In the genomic region with DNA sequence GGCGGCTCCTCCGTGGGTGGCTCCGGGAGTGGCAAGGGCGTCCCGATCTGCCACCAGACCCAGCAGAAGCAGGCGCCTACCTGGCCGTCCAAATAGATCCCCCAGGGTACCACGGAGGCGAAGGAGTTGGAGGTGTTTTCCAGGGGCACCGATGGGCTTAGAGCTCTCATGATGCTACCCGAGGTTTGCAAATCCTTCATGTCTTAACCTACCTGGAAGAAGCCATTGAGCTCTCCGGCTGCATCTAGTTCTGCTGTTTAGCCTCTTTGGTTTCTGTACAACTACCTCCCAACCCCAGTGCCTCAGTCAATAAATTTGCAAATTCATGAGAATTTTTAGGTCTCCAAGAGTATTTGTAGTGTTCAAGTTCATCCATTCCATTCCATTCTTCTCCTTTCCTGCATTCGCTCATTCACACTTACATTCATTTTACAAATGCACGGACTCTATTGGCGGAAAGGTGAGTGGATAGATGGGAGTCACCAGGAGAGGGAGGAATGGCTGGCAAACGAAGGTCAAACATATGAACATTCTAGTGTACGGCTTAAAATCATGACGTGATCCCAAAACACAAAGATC, we compare ENCODE assay signal across 8 cellular contexts. TPM values are rescaled to one million over a fixed set of nuclear protein-coding genes. Genes with fewer than 3 reads are reported as not detected.
A peak's percentile ranks its signal among the peaks of the same experiment; 100 is the strongest.
DNase-seq lines count a peak whose midpoint lies in the region; ATAC-seq and TF ChIP-seq lines count a peak whose summit lies in the region.

No MANE protein-coding gene starts in this region.

- no peak overlapping the region for H3K9ac ChIP-seq in mucosa of rectum (ENCODE audit: low read depth in 1 of 2, low read length in 2 of 2)

- H3K4me1 Mint-ChIP-seq in stimulated activated naive CD8-positive, alpha-beta T cell treated with anti-CD3 and anti-CD28 coated beads, Interleukin-15, Interleukin-2, amounts not matched to agents 100 ng/mL and 50 ng/mL, for 24 hours (ENCODE audit: low read depth), result peaks cover 28% of the 10 kb centered on the region
- H3K4me1 Mint-ChIP-seq in MCF 10A (ENCODE audit: insufficient read depth, unreplicated experiment), result peaks cover 5% of the 10 kb centered on the region

- H3K36me3 ChIP-seq in mucosa of rectum (ENCODE audit: control insufficient read depth in 2 of 2, insufficient read depth in 2 of 2, low read length in 2 of 2), result no peaks in the 10 kb centered on the region

- TF ChIP-seq CTCF in MCF 10A (IDR thresholded peaks at IDR 0.05; ENCODE audit: unreplicated experiment) (no peak), GM20000 (IDR thresholded peaks at IDR 0.05; ENCODE audit: extremely low read depth, missing control alignments) (no peak)

- H3K27ac Mint-ChIP-seq in stimulated activated naive CD8-positive, alpha-beta T cell treated with anti-CD3 and anti-CD28 coated beads, Interleukin-15, Interleukin-2, amounts not matched to agents 100 ng/mL and 50 ng/mL, for 24 hours, result peak overlapping the region; percentile 38
- H3K27ac Mint-ChIP-seq in MCF 10A (ENCODE audit: low read depth, unreplicated experiment), result no peak overlapping the region

- H3K4me3 Mint-ChIP-seq in stimulated activated naive CD8-positive, alpha-beta T cell treated with anti-CD3 and anti-CD28 coated beads, Interleukin-15, Interleukin-2, amounts not matched to agents 100 ng/mL and 50 ng/mL, for 24 hours, result peak overlapping the region; percentile 69
- peak overlapping the region; percentile 64 for H3K4me3 Mint-ChIP-seq in MCF 10A (ENCODE audit: unreplicated experiment)

- H3K36me3 Mint-ChIP-seq in stimulated activated naive CD8-positive, alpha-beta T cell treated with anti-CD3 and anti-CD28 coated beads, Interleukin-15, Interleukin-2, amounts not matched to agents 100 ng/mL and 50 ng/mL, for 24 hours (ENCODE audit: low read depth), result no peaks in the 10 kb centered on the region
- H3K36me3 Mint-ChIP-seq in MCF 10A (ENCODE audit: insufficient read depth, unreplicated experiment), result no peaks in the 10 kb centered on the region

- H3K9me3 Mint-ChIP-seq in stimulated activated naive CD8-positive, alpha-beta T cell treated with anti-CD3 and anti-CD28 coated beads, Interleukin-15, Interleukin-2, amounts not matched to agents 100 ng/mL and 50 ng/mL, for 24 hours, result no peaks in the 10 kb centered on the region
- no peaks in the 10 kb centered on the region for H3K9me3 Mint-ChIP-seq in MCF 10A (ENCODE audit: unreplicated experiment)

- POLR2A ChIA-PET in MCF 10A (lab: Yijun Ruan, JAX), result interaction anchor here (1.0 to 1.6 kb wide), 4 partner anchors 8 to 336 kb away, joined by 3 to 5 read pairs (median 4); a partner anchor contains a TSS

- peaks cover 74% of the 10 kb centered on the region for H3K27me3 Mint-ChIP-seq in stimulated activated naive CD8-positive, alpha-beta T cell treated with anti-CD3 and anti-CD28 coated beads, Interleukin-15, Interleukin-2, amounts not matched to agents 100 ng/mL and 50 ng/mL, for 24 hours
- H3K27me3 Mint-ChIP-seq in MCF 10A (ENCODE audit: insufficient read depth, unreplicated experiment), result peaks cover 80% of the 10 kb centered on the region

- DNase-seq in stimulated activated naive CD8-positive, alpha-beta T cell treated with anti-CD3 and anti-CD28 coated beads, Interleukin-15, Interleukin-2, amounts not matched to agents 100 U/mL and 50 U/mL, for 24 hours, result no peak
- no peak for DNase-seq in MCF 10A (ENCODE audit: unreplicated experiment)
- DNase-seq in GM20000 (ENCODE audit: low spot score), result no peak
- DNase-seq in NAMALWA (ENCODE audit: low spot score), result no peak

- BruUV-seq in MCF 10A (replicated peaks; lab: Mats Ljungman, UMichigan), result no TSS peak

- no peak overlapping the region for H3K27ac ChIP-seq in mucosa of rectum (ENCODE audit: low read depth in 2 of 2, low read length in 2 of 2)

- ATAC-seq in stimulated activated naive CD8-positive, alpha-beta T cell treated with anti-CD3 and anti-CD28 coated beads, Interleukin-15, Interleukin-2, amounts not matched to agents 100 U/mL and 50 U/mL, for 24 hours, result no peak
- no peak for ATAC-seq in GM21737 (IDR thresholded peaks at IDR 0.05; ENCODE audit: unreplicated experiment)
- no peak for ATAC-seq in GM19467 (IDR thresholded peaks at IDR 0.05; ENCODE audit: unreplicated experiment)

- intact Hi-C loops in MCF 10A (cut with micrococcal nuclease), result no loop called here

- no peaks in the 10 kb centered on the region for H3K9me3 ChIP-seq in mucosa of rectum (ENCODE audit: control insufficient read depth in 2 of 2, low read length in 2 of 2)

- peaks cover 23 to 42% of the 10 kb centered on the region in 2 donors for H3K27me3 ChIP-seq in mucosa of rectum (ENCODE audit: control insufficient read depth in 2 of 2, insufficient read depth in 2 of 2, low read length in 2 of 2)

- CTCF ChIA-PET in MCF 10A (lab: Yijun Ruan, JAX), result interaction anchor here (0.6 to 2.0 kb wide), 9 partner anchors 10 to 657 kb away, joined by 3 to 9 read pairs (median 4); a partner anchor contains a TSS

- peak overlapping the region; percentile 45 for H3K4me3 ChIP-seq in mucosa of rectum (ENCODE audit: low read length in 2 of 2)

- peaks cover 3 to 7% of the 10 kb centered on the region in 2 donors for H3K4me1 ChIP-seq in mucosa of rectum (ENCODE audit: control insufficient read depth in 2 of 2, insufficient read depth in 2 of 2, low read length in 2 of 2)

RNA-seq across cellular contexts. Expression of a gene that starts 2.4 kb away (rescaled TPM):
- not detected in 2 replicates for total RNA-seq in MCF 10A (2022)

RNA-seq across cellular contexts. Expression of a gene that starts 44.5 kb away (rescaled TPM):
- not detected in 2 replicates for total RNA-seq in MCF 10A (2022)

RNA-seq across cellular contexts. Expression of a gene that starts 50.9 kb away (rescaled TPM):
- not detected in 2 replicates for total RNA-seq in MCF 10A (2022)

RNA-seq across cellular contexts. Expression of a gene that starts 58.7 kb away (rescaled TPM):
- total RNA-seq in MCF 10A (2022), result not detected in 2 replicates
